ENCODE assay signal across 15 cellular contexts in the genomic region with DNA sequence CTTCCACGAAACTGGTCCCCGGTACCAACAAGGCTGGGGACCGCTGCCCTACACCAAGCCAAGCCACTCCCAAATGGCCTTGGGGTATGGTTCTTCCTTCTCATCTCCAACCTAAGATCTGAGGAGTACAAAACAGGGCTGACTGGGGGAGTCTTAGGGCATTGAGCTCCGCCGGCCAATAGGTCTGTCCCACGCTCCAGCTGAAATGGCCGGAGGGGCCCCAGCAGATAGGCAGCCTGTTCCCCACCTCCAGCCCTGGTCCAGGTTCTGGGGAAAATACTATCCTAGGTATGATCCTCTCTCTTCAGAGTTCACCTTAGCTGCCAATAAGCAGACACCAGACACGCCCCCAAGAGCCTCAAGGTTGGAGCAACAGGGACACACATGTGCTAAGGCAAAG.
DNase-seq lines count a peak whose midpoint lies in the region; ATAC-seq and TF ChIP-seq lines count a peak whose summit lies in the region.
"Had no signal": no experiment of that assay in that cellular context is flagged by ENCODE, and none has a peak within 500 bp of the region (broad histone marks: within the 10 kb centered on the region; RNA-seq: fewer than 3 reads in every experiment).

No MANE protein-coding gene starts in this region.

- H3K9me3 ChIP-seq in right atrium auricular region (no peaks in the 10 kb centered on the region), uterus (no peaks in the 10 kb centered on the region)

- H3K27ac ChIP-seq in right atrium auricular region (peak overlapping the region; percentile 40 to 49), coronary artery (peak overlapping the region in 1 of 2 donors; percentile 81), rectal smooth muscle tissue (ENCODE audit: low read depth, low read length) (peak overlapping the region; percentile 22), uterus (peak overlapping the region; percentile 46 to 54)

- H3K9ac ChIP-seq in rectal smooth muscle tissue (ENCODE audit: low read length): no peak overlapping the region

- DNase-seq in right atrium auricular region (ENCODE audit: low spot score) (no peak), left cardiac atrium (no peak), coronary artery (ENCODE audit: low spot score) (peak; percentile 45), uterus (no peak), NCI-H2081 treated with DMSO at 0.1 percent for 48 hours (lab: John Stamatoyannopoulos, UW) (no peak)
- DNase-seq: AML-193; Calu3; CD4-positive, alpha-beta T cell; NCI-H146; NCI-H748 treated with DMSO at 0.1 percent for 48 hours; SHP77 treated with DMSO at 0.1 percent for 48 hours had no signal

- TF ChIP-seq POLR2A in uterus (IDR thresholded peaks at IDR 0.05): no peak

- peaks cover 96% of the 10 kb centered on the region for H3K36me3 ChIP-seq in right atrium auricular region
- H3K36me3 ChIP-seq in rectal smooth muscle tissue (ENCODE audit: control insufficient read depth, insufficient read depth, low read length): peaks cover 30% of the 10 kb centered on the region
- no peaks in the 10 kb centered on the region for H3K36me3 ChIP-seq in uterus

- no peak for TF ChIP-seq CTCF in right atrium auricular region (IDR thresholded peaks at IDR 0.05)
- no peak for TF ChIP-seq CTCF in coronary artery (IDR thresholded peaks at IDR 0.05)
- no peak for TF ChIP-seq CTCF in uterus (IDR thresholded peaks at IDR 0.05)

- no peak overlapping the region for H3K4me3 ChIP-seq in right atrium auricular region
- H3K4me3 ChIP-seq in coronary artery: no peak overlapping the region
- H3K4me3 ChIP-seq in rectal smooth muscle tissue (ENCODE audit: low read length): no peak overlapping the region
- H3K4me3 ChIP-seq in uterus: no peak overlapping the region
- H3K4me3 ChIP-seq: GM12878 had no signal

- intact Hi-C loops in left cardiac atrium (cut with DNase I) (loop anchor here in 1 of 2 donors (10.0 kb wide), 1 partner anchor 326 kb away; no protein-coding TSS in a partner anchor), uterus (cut with DNase I; ENCODE audit: low total_unique reads) (no loop called here)

- ATAC-seq in left cardiac atrium (no peak), GM21737 (IDR thresholded peaks at IDR 0.05; ENCODE audit: unreplicated experiment) (no peak)
- no peak for ATAC-seq in activated CD4-positive, CD25-positive, alpha-beta regulatory T cell treated with anti-CD3 and anti-CD28 coated beads, Interleukin-2, amount 50 U/mL, for 24 hours
- ATAC-seq: GM12878 had no signal

- H3K27me3 ChIP-seq in right atrium auricular region (no peaks in the 10 kb centered on the region), rectal smooth muscle tissue (ENCODE audit: control insufficient read depth, insufficient read depth, low read length) (no peaks in the 10 kb centered on the region), uterus (no peaks in the 10 kb centered on the region)

- H3K4me1 ChIP-seq in right atrium auricular region: peaks cover 0 to 27% of the 10 kb centered on the region in 2 donors
- peaks cover 29% of the 10 kb centered on the region for H3K4me1 ChIP-seq in rectal smooth muscle tissue (ENCODE audit: control insufficient read depth, insufficient read depth, low read length)
- H3K4me1 ChIP-seq in uterus: no peaks in the 10 kb centered on the region
